Comparison of ENCODE assay signal across 8 cellular contexts in the genomic region with DNA sequence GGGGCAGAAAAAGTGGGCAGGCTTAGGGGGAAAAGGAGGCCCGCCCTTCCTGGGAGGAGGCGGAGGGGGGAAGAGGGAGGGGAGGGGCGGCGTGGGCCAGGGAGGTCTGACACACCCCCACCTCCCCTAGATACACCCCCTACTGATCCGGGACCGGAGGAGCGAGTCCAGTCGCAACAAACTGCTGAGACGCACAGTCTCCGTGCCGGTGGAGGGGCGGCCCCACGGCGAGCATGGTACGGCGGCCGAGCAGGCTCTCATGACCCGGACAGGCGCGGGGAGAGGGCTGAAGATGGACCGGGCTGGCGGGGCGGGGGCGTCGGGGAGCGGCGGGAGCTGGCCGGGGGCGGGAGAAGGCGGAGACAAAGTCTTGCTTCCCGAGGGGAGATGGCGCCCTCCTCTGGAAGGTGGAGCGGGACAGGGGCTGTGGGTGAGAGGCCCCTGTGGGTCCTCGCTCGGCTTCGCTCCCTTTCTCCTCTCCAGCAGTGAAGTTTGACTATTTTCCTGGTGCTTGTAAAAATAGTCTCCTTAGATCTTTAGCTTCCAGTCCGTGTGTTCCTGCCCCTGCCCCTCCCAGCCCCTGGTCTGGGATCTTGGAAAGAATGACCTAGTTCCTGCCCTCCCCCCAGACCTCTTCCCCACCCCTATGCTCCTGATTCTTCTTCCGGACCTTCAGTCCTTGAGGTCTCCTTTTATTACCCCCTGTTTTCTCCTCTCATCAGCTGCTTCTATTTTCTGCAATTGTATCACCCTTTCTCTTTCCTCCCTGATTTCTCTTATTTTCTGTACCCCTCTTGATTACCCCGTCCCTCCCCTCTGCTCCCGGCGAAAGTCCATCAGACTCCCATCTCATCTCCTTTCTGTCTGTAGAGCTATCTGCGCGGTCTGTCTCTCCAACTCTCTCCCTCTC. TPM values are rescaled to one million over a fixed set of nuclear protein-coding genes. Genes with fewer than 3 reads are reported as not detected.
A peak's percentile ranks its signal among the peaks of the same experiment; 100 is the strongest.
DNase-seq lines count a peak whose midpoint lies in the region; FAIRE-seq and TF ChIP-seq lines count a peak whose summit lies in the region.

No MANE protein-coding gene starts in this region.

- POLR2A ChIA-PET in A673 (lab: Charles Lee; ENCODE audit: low non-redundant PET): interaction anchor here (0.8 kb wide), 2 partner anchors 16 to 77 kb away, joined by 3 read pairs; no protein-coding TSS in a partner anchor

- no TSS peak for BruUV-seq in A673 (replicated peaks; lab: Mats Ljungman, UMichigan)

- H3K4me1 ChIP-seq in A673 (ENCODE audit: insufficient read depth, low read length, poor library complexity, severe bottlenecking) (peaks cover 45% of the 10 kb centered on the region), neuron (ENCODE audit: insufficient read depth, low read length) (peaks cover 67% of the 10 kb centered on the region), subcutaneous abdominal adipose tissue (ENCODE audit: control insufficient read depth in 5 of 5, insufficient read depth in 5 of 5, low read length in 5 of 5) (peaks cover 11 to 54% (median 43%) of the 10 kb centered on the region in 5 donors)

- H3K9me3 ChIP-seq in A673 (ENCODE audit: low read depth, low read length, poor library complexity, severe bottlenecking): no peaks in the 10 kb centered on the region
- no peaks in the 10 kb centered on the region for H3K9me3 ChIP-seq in neuron (ENCODE audit: low read length)
- no peaks in the 10 kb centered on the region for H3K9me3 ChIP-seq in subcutaneous abdominal adipose tissue (ENCODE audit: control insufficient read depth in 5 of 5, low read length in 5 of 5)

- peak overlapping the region; percentile 79 to 88 (median 80) for H3K9ac ChIP-seq in subcutaneous abdominal adipose tissue (ENCODE audit: low read length in 5 of 5)

- peak; percentile 82 for FAIRE-seq in GM18507 (lab: Jason Lieb, UNC)

- H2AFZ ChIP-seq in neuron (ENCODE audit: low read depth, low read length): no peak overlapping the region

- no peaks in the 10 kb centered on the region for H3K27me3 ChIP-seq in A673 (replicated peaks; ENCODE audit: insufficient read depth, low read depth, low read length, poor library complexity)
- H3K27me3 ChIP-seq in neuron (ENCODE audit: insufficient read depth, low read length): no peaks in the 10 kb centered on the region
- H3K27me3 ChIP-seq in subcutaneous abdominal adipose tissue (ENCODE audit: control insufficient read depth in 5 of 5, insufficient read depth in 4 of 5, low read length in 5 of 5): peaks cover 0 to 4% (median 0%) of the 10 kb centered on the region in 5 donors

- TF ChIP-seq CTCF in A673 (conservative IDR thresholded peaks at IDR 0.05; ENCODE audit: low read depth, low read length) (peak; percentile 66), foreskin fibroblast (IDR thresholded peaks at IDR 0.05; ENCODE audit: low read depth, low read length) (peak; percentile 45)

- H3K36me3 ChIP-seq in A673 (ENCODE audit: insufficient read depth, low read length, poor library complexity, severe bottlenecking) (peaks cover 4% of the 10 kb centered on the region), neuron (ENCODE audit: insufficient read depth, low read length) (peaks cover 4% of the 10 kb centered on the region), subcutaneous abdominal adipose tissue (ENCODE audit: control insufficient read depth in 5 of 5, insufficient read depth in 5 of 5, low read length in 5 of 5) (no peaks in the 10 kb centered on the region)

- DNase-seq in A673 (ENCODE audit: low spot score) (peak; percentile 93), GM18507 (ENCODE audit: extremely low spot score, insufficient read length, low read depth) (peak; percentile 69), SHP77 treated with DMSO at 0.1 percent for 48 hours (lab: John Stamatoyannopoulos, UW) (peak; percentile 55), foreskin fibroblast (peak; percentile 77 to 91)
- DNase-seq in Jurkat, Clone E6-1 (ENCODE audit: low read depth, low spot score): peak; percentile 77
- DNase-seq in activated gamma-delta T cell treated with anti-CD3 and anti-CD28 coated beads, Interleukin-2, amount 50 U/mL, for 16 hours (ENCODE audit: low read depth): peak; percentile 63

- intact Hi-C loops in A673 (cut with micrococcal nuclease; ENCODE audit: unreplicated experiment): loop anchor here (2.0 to 10.0 kb wide), 4 partner anchors 35 to 451 kb away; partner anchors contain the start of genes KIFC1 and RGL2

- H3K27ac ChIP-seq in A673 (ENCODE audit: low read depth, low read length, poor library complexity, severe bottlenecking) (peak overlapping the region; percentile 90), subcutaneous abdominal adipose tissue (ENCODE audit: low read depth, low read length) (peak overlapping the region; percentile 90)

- CTCF ChIA-PET in A673 (lab: Charles Lee): interaction anchor here (0.6 to 1.0 kb wide), 5 partner anchors 35 to 177 kb away, joined by 3 to 9 read pairs (median 5); no protein-coding TSS in a partner anchor

- H3K4me3 ChIP-seq in A673 (ENCODE audit: low read depth, low read length, poor library complexity, severe bottlenecking) (peak overlapping the region; percentile 59), foreskin fibroblast (ENCODE audit: low read depth in 1 of 2, low read length in 2 of 2) (peak overlapping the region; percentile 48 to 59), neuron (ENCODE audit: low read length) (peak overlapping the region; percentile 62), subcutaneous abdominal adipose tissue (ENCODE audit: low read depth in 1 of 5, low read length in 5 of 5) (peak overlapping the region; percentile 55 to 87 (median 74))
- peak overlapping the region; percentile 66 for H3K4me3 ChIP-seq in Jurkat, Clone E6-1 (ENCODE audit: low read length)

RNA-seq across cellular contexts. Expression of gene SYNGAP1, which starts 6.1 kb away (rescaled TPM):
- total RNA-seq in A673 (2021): 77.6 and 78.5 TPM in 2 replicates
- polyA plus RNA-seq in Jurkat, Clone E6-1 (2012; ENCODE audit: insufficient read depth, insufficient read length): 30.1 TPM

RNA-seq across cellular contexts. Expression of gene CUTA, which starts 8.0 kb away (rescaled TPM):
- total RNA-seq in A673 (2021): 221 and 223 TPM in 2 replicates
- polyA plus RNA-seq in Jurkat, Clone E6-1 (2012; ENCODE audit: insufficient read depth, insufficient read length): 264 TPM

RNA-seq across cellular contexts. Expression of gene PHF1, which starts 15.1 kb away (rescaled TPM):
- 53.5 and 56.1 TPM in 2 replicates for total RNA-seq in A673 (2021)
- 48.0 TPM for polyA plus RNA-seq in Jurkat, Clone E6-1 (2012; ENCODE audit: insufficient read depth, insufficient read length)

RNA-seq across cellular contexts. Expression of gene ZBTB9, which starts 28.5 kb away (rescaled TPM):
- total RNA-seq in A673 (2021): 14.6 and 16.9 TPM in 2 replicates
- 12.7 TPM for polyA plus RNA-seq in Jurkat, Clone E6-1 (2012; ENCODE audit: insufficient read depth, insufficient read length)

RNA-seq across cellular contexts. Expression of gene KIFC1, which starts 34.3 kb away (rescaled TPM):
- 123 and 133 TPM in 2 replicates for total RNA-seq in A673 (2021)
- polyA plus RNA-seq in Jurkat, Clone E6-1 (2012; ENCODE audit: insufficient read depth, insufficient read length): 111 TPM

Comparison
In these comparisons a context has a peak if more than half of its experiments do, and no peak if none do; other contexts are left out.
1. Peak in every context shown above with its lines: DNase-seq, H3K4me3 ChIP-seq and H3K27ac ChIP-seq.